In the genomic region with DNA sequence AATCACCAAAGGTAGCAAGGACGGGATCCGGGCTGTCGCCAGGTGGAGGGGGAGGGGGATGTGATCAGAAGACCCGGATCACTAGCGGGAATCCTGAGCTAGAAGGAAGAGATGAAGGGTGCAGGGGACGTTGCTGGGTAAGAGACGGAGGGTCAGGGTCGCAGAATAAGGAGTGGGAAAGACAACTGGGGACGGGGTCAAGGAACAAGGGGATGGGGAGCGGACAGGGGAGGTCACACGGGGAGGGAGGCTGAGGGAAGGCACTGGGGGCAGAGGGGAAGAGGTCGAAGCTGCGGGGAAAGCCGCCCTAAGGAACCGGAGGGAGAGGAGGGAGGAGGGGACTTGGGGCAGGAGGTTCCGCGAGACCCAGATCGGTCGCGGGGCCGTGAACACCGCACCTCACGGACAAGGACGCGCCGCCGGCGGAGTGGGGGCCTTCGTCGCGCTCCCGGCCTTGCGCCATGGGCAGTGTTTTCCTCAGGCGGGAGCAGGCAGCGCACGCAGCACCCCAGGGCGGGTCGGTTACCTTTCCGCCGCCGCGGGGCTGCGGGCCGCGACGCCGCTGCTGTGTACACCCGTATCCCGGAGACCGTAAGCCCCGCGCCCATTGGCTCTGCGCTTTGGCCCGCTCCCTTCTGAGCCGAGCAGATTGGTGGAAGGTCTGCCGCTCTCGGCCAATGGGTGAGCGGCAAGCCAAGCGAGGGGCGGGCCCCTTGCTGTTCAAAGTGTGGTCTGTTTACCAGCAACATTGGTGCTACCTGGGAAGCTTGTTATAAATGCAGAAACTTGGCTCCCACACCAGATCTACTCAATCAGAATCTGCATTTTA, we compare ENCODE assay signal across 8 cellular contexts.
A peak's percentile ranks its signal among the peaks of the same experiment; 100 is the strongest.
DNase-seq lines count a peak whose midpoint lies in the region; ATAC-seq lines count a peak whose summit lies in the region.

A gene with protein sequence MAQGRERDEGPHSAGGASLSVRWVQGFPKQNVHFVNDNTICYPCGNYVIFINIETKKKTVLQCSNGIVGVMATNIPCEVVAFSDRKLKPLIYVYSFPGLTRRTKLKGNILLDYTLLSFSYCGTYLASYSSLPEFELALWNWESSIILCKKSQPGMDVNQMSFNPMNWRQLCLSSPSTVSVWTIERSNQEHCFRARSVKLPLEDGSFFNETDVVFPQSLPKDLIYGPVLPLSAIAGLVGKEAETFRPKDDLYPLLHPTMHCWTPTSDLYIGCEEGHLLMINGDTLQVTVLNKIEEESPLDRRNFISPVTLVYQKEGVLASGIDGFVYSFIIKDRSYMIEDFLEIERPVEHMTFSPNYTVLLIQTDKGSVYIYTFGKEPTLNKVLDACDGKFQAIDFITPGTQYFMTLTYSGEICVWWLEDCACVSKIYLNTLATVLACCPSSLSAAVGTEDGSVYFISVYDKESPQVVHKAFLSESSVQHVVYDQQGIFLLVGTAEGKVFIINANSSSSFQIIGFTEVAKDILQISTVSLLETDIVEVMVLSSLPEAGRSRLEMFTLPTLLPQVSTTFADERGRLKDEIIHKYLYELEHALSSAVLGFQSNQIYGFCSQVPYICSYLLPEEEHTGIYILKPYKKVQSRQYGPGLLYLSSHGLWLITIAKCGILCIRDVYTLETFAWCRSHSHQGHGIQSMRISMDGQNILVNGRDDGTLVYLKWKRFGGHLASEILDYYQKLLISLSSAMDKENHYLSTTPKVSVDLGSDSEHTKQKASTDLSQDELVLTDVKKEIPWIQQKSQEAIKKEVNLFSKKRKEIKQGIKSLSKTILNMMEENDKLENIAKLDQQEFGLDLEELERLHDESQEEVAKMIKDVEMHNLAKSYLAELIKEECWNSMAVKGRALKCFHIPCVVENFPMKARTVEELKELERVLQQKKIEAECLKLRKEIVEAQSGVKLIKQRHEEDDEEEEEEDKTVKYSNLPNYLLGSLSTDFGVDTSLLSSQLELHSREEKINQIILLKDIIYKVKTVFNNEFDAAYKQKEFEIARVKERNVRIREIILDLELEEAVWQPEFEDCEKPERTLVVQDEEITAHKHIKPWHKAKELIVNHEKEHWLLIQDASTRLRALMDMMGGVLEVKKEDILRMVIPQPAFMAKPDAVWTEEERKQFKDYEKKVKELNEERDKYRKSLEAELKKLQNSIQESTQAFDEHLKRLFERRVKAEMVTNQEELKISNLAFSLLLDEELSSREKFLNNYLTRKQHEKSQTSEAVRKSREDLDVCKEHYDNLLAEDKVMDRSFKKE (N-terminal part only) (minus strand): TSS at position 581 of the 829 bp plus-strand sequence. CDS start 118 bp downstream, at position 463.

- ATAC-seq in GM19328 (IDR thresholded peaks at IDR 0.05; ENCODE audit: unreplicated experiment): peak; percentile 100
- ATAC-seq in HG03460 (IDR thresholded peaks at IDR 0.05; ENCODE audit: unreplicated experiment): peak; percentile 100

- intact Hi-C loops in dendritic cell treated with granulocyte-macrophage colony-stimulating factor and Interleukin-4, amounts not matched to agents 40 ng/mL and 50 ng/mL, for 4 days (cut with micrococcal nuclease): loop anchor here (1.0 kb wide), 1 partner anchor 37 kb away; a partner anchor contains a TSS

- H3K4me1 Mint-ChIP-seq in dendritic cell treated with granulocyte-macrophage colony-stimulating factor and Interleukin-4, amounts not matched to agents 40 ng/mL and 50 ng/mL, for 4 days (ENCODE audit: low read depth): peaks cover 10% of the 10 kb centered on the region

- H3K36me3 Mint-ChIP-seq in dendritic cell treated with granulocyte-macrophage colony-stimulating factor and Interleukin-4, amounts not matched to agents 40 ng/mL and 50 ng/mL, for 4 days (ENCODE audit: low read depth): peaks cover 11% of the 10 kb centered on the region

- peak; percentile 98 for DNase-seq in Ammon's horn (ENCODE audit: low spot score)
- DNase-seq in NCI-H526 treated with DMSO at 0.1 percent for 48 hours (lab: John Stamatoyannopoulos, UW): peak; percentile 78
- DNase-seq in activated CD4-positive, alpha-beta T cell treated with anti-CD3 and anti-CD28 coated beads, Interleukin-2, amount 50 U/mL, for 4 hours: peak; percentile 99
- DNase-seq in left kidney (ENCODE audit: low read depth, low spot score): peak; percentile 99
- peak; percentile 99 for DNase-seq in stimulated activated CD4-positive, alpha-beta T cell treated with anti-CD3 and anti-CD28 coated beads, Interleukin-1b, Interleukin-23, amount 100 ng/mL, for 4 hours (ENCODE audit: low read depth in 2 of 2)

- peak within 1 kb of the TSS; percentile 84 for H3K4me3 Mint-ChIP-seq in dendritic cell treated with granulocyte-macrophage colony-stimulating factor and Interleukin-4, amounts not matched to agents 40 ng/mL and 50 ng/mL, for 4 days

- H3K27me3 Mint-ChIP-seq in dendritic cell treated with granulocyte-macrophage colony-stimulating factor and Interleukin-4, amounts not matched to agents 40 ng/mL and 50 ng/mL, for 4 days: peaks cover 19% of the 10 kb centered on the region

- H3K27ac Mint-ChIP-seq in dendritic cell treated with granulocyte-macrophage colony-stimulating factor and Interleukin-4, amounts not matched to agents 40 ng/mL and 50 ng/mL, for 4 days: peak within 1 kb of the TSS; percentile 77

- H3K9me3 Mint-ChIP-seq in dendritic cell treated with granulocyte-macrophage colony-stimulating factor and Interleukin-4, amounts not matched to agents 40 ng/mL and 50 ng/mL, for 4 days: no peaks in the 10 kb centered on the region

Comparison
In these comparisons a context has a peak if more than half of its experiments do, and no peak if none do; other contexts are left out.
1. Peak in every context shown above with its lines: DNase-seq and ATAC-seq.